In the genomic region with DNA sequence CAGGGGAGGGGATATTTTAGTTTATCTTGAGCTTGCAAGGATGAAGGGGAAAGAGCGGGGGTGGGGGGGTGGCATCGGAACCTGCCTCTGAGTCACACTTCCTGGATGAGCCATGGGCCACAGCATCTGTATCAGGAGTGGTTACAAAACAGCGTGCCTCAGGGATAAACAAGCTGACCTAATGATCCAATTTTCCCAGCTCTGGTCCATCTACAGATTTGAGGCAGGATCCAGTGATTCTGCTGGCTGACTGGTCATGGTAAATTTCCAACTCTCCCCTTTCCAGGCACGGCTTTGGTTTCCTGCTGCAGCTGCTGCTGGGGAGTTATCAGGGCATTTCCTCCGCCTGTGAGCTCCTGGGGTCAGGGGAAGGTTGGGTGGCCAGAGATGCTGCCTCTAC, we compare ENCODE assay signal across 9 cellular contexts. TPM values are rescaled to one million over a fixed set of nuclear protein-coding genes. Genes with fewer than 3 reads are reported as not detected.
DNase-seq lines count a peak whose midpoint lies in the region; ATAC-seq and TF ChIP-seq lines count a peak whose summit lies in the region.
"Had no signal": no experiment of that assay in that cellular context is flagged by ENCODE, and none has a peak within 500 bp of the region (broad histone marks: within the 10 kb centered on the region; RNA-seq: fewer than 3 reads in every experiment).

No MANE protein-coding gene starts in this region.

- CTCF ChIA-PET in MCF 10A (lab: Yijun Ruan, JAX): interaction anchor here (0.8 to 1.4 kb wide), 4 partner anchors 111 to 391 kb away, joined by 3 to 6 read pairs (median 4); no protein-coding TSS in a partner anchor
- CTCF ChIA-PET in activated CD8-positive, alpha-beta T cell treated with anti-CD3 and anti-CD28 coated beads, Interleukin-2, amount 10 ng/mL, durations not matched to agents 7 days and 5 days (lab: Charles Lee): interaction anchor here (0.8 to 3.4 kb wide), 6 partner anchors 9 to 167 kb away, joined by 3 to 29 read pairs (median 4); no protein-coding TSS in a partner anchor

- no peaks in the 10 kb centered on the region for H3K4me1 Mint-ChIP-seq in MCF 10A (ENCODE audit: insufficient read depth, unreplicated experiment)
- H3K4me1 Mint-ChIP-seq in activated CD8-positive, alpha-beta T cell treated with anti-CD3 and anti-CD28 coated beads, Interleukin-2, amount 10 ng/mL, durations not matched to agents 7 days and 5 days (ENCODE audit: low read depth): peaks cover 46% of the 10 kb centered on the region

- TF ChIP-seq POLR2A in breast epithelium (IDR thresholded peaks at IDR 0.05) (no peak), erythroblast (IDR thresholded peaks at IDR 0.05; ENCODE audit: low read length) (no peak)

- POLR2A ChIA-PET in MCF 10A (lab: Yijun Ruan, JAX): interaction anchor here (0.6 to 2.0 kb wide), 8 partner anchors 8 to 177 kb away, joined by 3 to 6 read pairs (median 4); no protein-coding TSS in a partner anchor
- POLR2A ChIA-PET in activated CD8-positive, alpha-beta T cell treated with anti-CD3 and anti-CD28 coated beads, Interleukin-2, amount 10 ng/mL, durations not matched to agents 7 days and 5 days (lab: Charles Lee): interaction anchor here (0.8 to 1.5 kb wide), 3 partner anchors 12 to 177 kb away, joined by 3 to 4 read pairs (median 3); no protein-coding TSS in a partner anchor

- intact Hi-C loops in MCF 10A (cut with micrococcal nuclease): no loop called here
- intact Hi-C loops in breast epithelium (cut with DNase I; ENCODE audit: low total_unique reads): no loop called here

- DNase-seq in MCF 10A (ENCODE audit: unreplicated experiment) (peak; percentile 93), breast epithelium (ENCODE audit: low spot score in 2 of 2) (no peak), fibroblast of the aortic adventitia (ENCODE audit: low read depth) (peak; percentile 85), erythroblast (lab: John Stamatoyannopoulos, UW) (no peak)
- DNase-seq in activated CD8-positive, alpha-beta T cell treated with anti-CD3 and anti-CD28 coated beads, Interleukin-2, amount 10 ng/mL, durations not matched to agents 7 days and 5 days: peak; percentile 68
- DNase-seq in stimulated activated CD4-positive, alpha-beta T cell treated with anti-CD3 and anti-CD28 coated beads, Interleukin-2, amount 100 ng/mL, for 4 hours (ENCODE audit: low read depth): peak; percentile 60

- H3K4me3 ChIP-seq in breast epithelium (no peak overlapping the region), fibroblast of the aortic adventitia (ENCODE audit: low read depth, low read length) (no peak overlapping the region)
- H3K4me3 ChIP-seq: body of pancreas had no signal

- peaks cover 5% of the 10 kb centered on the region for H3K9me3 Mint-ChIP-seq in MCF 10A (ENCODE audit: unreplicated experiment)
- H3K9me3 Mint-ChIP-seq in activated CD8-positive, alpha-beta T cell treated with anti-CD3 and anti-CD28 coated beads, Interleukin-2, amount 10 ng/mL, durations not matched to agents 7 days and 5 days (ENCODE audit: insufficient read depth): peaks cover 8% of the 10 kb centered on the region

- no peaks in the 10 kb centered on the region for H3K27me3 ChIP-seq in breast epithelium
- H3K27me3 ChIP-seq: body of pancreas had no signal

- BruUV-seq in MCF 10A (replicated peaks; lab: Mats Ljungman, UMichigan): no TSS peak

- peak overlapping the region; percentile 31 for H3K27ac Mint-ChIP-seq in MCF 10A (ENCODE audit: low read depth, unreplicated experiment)
- peak overlapping the region; percentile 70 for H3K27ac Mint-ChIP-seq in activated CD8-positive, alpha-beta T cell treated with anti-CD3 and anti-CD28 coated beads, Interleukin-2, amount 10 ng/mL, durations not matched to agents 7 days and 5 days

- peaks cover 1% of the 10 kb centered on the region for H3K36me3 Mint-ChIP-seq in MCF 10A (ENCODE audit: insufficient read depth, unreplicated experiment)
- peaks cover 11% of the 10 kb centered on the region for H3K36me3 Mint-ChIP-seq in activated CD8-positive, alpha-beta T cell treated with anti-CD3 and anti-CD28 coated beads, Interleukin-2, amount 10 ng/mL, durations not matched to agents 7 days and 5 days (ENCODE audit: low read depth)

- H3K36me3 ChIP-seq in breast epithelium: no peaks in the 10 kb centered on the region

- TF ChIP-seq CTCF in MCF 10A (IDR thresholded peaks at IDR 0.05; ENCODE audit: unreplicated experiment) (no peak), breast epithelium (IDR thresholded peaks at IDR 0.05) (no peak), fibroblast of the aortic adventitia (IDR thresholded peaks at IDR 0.05; ENCODE audit: insufficient read depth, low read length) (no peak)

- H3K4me1 ChIP-seq in breast epithelium: no peaks in the 10 kb centered on the region

- H3K27ac ChIP-seq in breast epithelium: no peak overlapping the region

- H3K4me3 Mint-ChIP-seq in MCF 10A (ENCODE audit: unreplicated experiment): no peak overlapping the region
- H3K4me3 Mint-ChIP-seq in activated CD8-positive, alpha-beta T cell treated with anti-CD3 and anti-CD28 coated beads, Interleukin-2, amount 10 ng/mL, durations not matched to agents 7 days and 5 days: peak overlapping the region; percentile 45

- H3K27me3 Mint-ChIP-seq in MCF 10A (ENCODE audit: insufficient read depth, unreplicated experiment): no peaks in the 10 kb centered on the region
- no peaks in the 10 kb centered on the region for H3K27me3 Mint-ChIP-seq in activated CD8-positive, alpha-beta T cell treated with anti-CD3 and anti-CD28 coated beads, Interleukin-2, amount 10 ng/mL, durations not matched to agents 7 days and 5 days (ENCODE audit: low read depth)

- peaks cover 3 to 9% of the 10 kb centered on the region in 2 donors for H3K9me3 ChIP-seq in breast epithelium
- H3K9me3 ChIP-seq: body of pancreas had no signal

- ATAC-seq in activated CD8-positive, alpha-beta T cell treated with anti-CD3 and anti-CD28 coated beads, Interleukin-2, amount 10 ng/mL, durations not matched to agents 7 days and 5 days: no peak
- ATAC-seq in HG03095 (IDR thresholded peaks at IDR 0.05; ENCODE audit: unreplicated experiment): no peak
- no peak for ATAC-seq in HG03196 (IDR thresholded peaks at IDR 0.05; ENCODE audit: unreplicated experiment)
- ATAC-seq: body of pancreas had no signal

RNA-seq across cellular contexts. Expression of a gene that starts 4.8 kb away (rescaled TPM):
- total RNA-seq in MCF 10A (2022): 136 and 144 TPM in 2 replicates
- total RNA-seq in breast epithelium: 10 to 100 TPM; 38.6 to 41.9 (median 41.6) TPM
- total RNA-seq in activated CD8-positive, alpha-beta T cell treated with anti-CD3 and anti-CD28 coated beads, Interleukin-2, amount 10 ng/mL, durations not matched to agents 7 days and 5 days: 10 to 100 TPM; 55.8 to 56.6 TPM
- total RNA-seq in fibroblast of the aortic adventitia (ENCODE audit: low replicate concordance): 6.5 and 34.4 TPM in 2 replicates

Comparison
In these comparisons a context has a peak if more than half of its experiments do, and no peak if none do; other contexts are left out.
1. DNase-seq: peak in MCF 10A (single experiment), activated CD8-positive, alpha-beta T cell treated with anti-CD3 and anti-CD28 coated beads, Interleukin-2, amount 10 ng/mL, durations not matched to agents 7 days and 5 days (single experiment), fibroblast of the aortic adventitia (single experiment) and stimulated activated CD4-positive, alpha-beta T cell treated with anti-CD3 and anti-CD28 coated beads, Interleukin-2, amount 100 ng/mL, for 4 hours (single experiment); none in breast epithelium (0 of 2) and erythroblast (0 of 2).